ENCODE assay signal across 1 cellular context in the genomic region with DNA sequence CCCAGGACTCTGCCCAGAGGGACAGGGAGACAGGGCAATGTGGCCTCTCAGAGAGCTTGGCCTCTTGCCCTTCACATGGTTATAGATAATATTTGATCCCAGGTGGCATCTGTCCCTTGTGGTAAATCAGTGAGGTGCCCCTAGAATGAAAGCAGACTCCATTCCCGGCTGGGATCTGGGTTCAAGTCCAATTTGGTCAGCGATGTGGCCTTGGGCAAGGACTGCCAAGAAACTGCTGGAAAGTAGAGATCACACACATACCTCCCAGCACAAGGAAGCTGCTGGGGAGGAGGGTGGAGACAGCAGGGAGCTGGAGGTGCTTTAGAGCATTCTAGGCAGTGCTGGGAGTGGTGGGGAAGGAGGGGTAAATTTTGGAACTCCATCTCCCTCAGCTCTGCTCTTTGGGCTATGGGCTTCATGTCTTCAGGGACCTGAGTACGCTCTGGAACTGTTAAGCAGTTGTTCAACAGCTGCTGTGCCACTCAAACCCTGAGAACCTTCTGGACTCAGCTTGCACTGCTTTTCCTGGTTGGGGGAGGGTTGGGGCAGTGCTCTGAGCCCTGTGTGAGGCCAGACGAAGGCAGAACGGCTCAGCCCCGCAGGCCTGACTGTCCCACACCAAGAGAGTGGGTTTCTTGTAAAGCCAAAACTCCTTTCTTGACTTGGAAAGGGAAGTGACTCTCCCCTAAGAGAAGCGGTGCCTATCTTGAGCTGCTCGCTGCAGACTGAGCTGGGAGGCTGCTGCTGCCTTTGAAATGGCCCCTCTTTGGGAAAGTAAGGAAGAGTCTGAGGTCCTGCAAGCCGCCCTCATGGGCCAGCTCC.
TF ChIP-seq lines count a peak whose summit lies in the region.

No MANE protein-coding gene starts in this region.

TF ChIP-seq in GM12878, 131 proteins besides CTCF, POLR2A, EP300 and RAD21 (continued from another document and continues in another):
- TF ChIP-seq, protein P1, sequence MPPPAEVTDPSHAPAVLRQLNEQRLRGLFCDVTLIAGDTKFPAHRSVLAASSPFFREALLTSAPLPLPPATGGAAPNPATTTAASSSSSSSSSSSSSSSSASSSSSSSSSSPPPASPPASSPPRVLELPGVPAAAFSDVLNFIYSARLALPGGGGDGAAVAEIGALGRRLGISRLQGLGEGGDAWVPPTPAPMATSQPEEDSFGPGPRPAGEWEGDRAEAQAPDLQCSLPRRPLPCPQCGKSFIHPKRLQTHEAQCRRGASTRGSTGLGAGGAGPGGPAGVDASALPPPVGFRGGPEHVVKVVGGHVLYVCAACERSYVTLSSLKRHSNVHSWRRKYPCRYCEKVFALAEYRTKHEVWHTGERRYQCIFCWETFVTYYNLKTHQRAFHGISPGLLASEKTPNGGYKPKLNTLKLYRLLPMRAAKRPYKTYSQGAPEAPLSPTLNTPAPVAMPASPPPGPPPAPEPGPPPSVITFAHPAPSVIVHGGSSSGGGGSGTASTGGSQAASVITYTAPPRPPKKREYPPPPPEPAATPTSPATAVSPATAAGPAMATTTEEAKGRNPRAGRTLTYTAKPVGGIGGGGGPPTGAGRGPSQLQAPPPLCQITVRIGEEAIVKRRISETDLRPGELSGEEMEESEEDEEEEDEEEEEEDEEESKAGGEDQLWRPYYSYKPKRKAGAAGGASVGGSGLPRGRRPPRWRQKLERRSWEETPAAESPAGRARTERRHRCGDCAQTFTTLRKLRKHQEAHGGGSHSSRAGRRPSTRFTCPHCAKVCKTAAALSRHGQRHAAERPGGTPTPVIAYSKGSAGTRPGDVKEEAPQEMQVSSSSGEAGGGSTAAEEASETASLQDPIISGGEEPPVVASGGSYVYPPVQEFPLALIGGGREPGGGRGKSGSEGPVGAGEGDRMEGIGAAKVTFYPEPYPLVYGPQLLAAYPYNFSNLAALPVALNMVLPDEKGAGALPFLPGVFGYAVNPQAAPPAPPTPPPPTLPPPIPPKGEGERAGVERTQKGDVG (CRISPR knock-in tag; IDR thresholded peaks at IDR 0.05) = no peak
- TF ChIP-seq TCF7 (IDR thresholded peaks at IDR 0.05; ENCODE audit: borderline replicate concordance) (no peak), POLR2AphosphoS5 (IDR thresholded peaks at IDR 0.05; ENCODE audit: low read length) (peak; percentile 27; the same call in 1 of the 2 replicates), PBX3 (IDR thresholded peaks at IDR 0.05; ENCODE audit: insufficient replicate concordance, low read depth, low read length) (peak; percentile 13), HDGF (IDR thresholded peaks at IDR 0.05) (peak; percentile 67; the same call in 1 of the 2 replicates), PML (IDR thresholded peaks at IDR 0.05; ENCODE audit: low read length) (no peak), CHD4 (IDR thresholded peaks at IDR 0.05) (no peak), FOS (IDR thresholded peaks at IDR 0.05; ENCODE audit: borderline replicate concordance, extremely low read depth, insufficient read length) (no peak), CEBPB (IDR thresholded peaks at IDR 0.05; ENCODE audit: borderline replicate concordance in 1 of 2, low read depth in 2 of 2, low read length in 2 of 2) (no peak), RELA (IDR thresholded peaks at IDR 0.05; ENCODE audit: borderline replicate concordance, partially characterized antibody) (no peak), BACH1 (IDR thresholded peaks at IDR 0.05; ENCODE audit: borderline replicate concordance) (0 out of 2 replicates have a peak, but pooled peaks have one; percentile 27), ZNF274 (IDR thresholded peaks at IDR 0.05; ENCODE audit: insufficient read depth, insufficient read length) (no peak), IRF5 (IDR thresholded peaks at IDR 0.05; ENCODE audit: borderline replicate concordance) (no peak), E2F8 (IDR thresholded peaks at IDR 0.05; ENCODE audit: low read depth, partially characterized antibody) (no peak), YY1 (IDR thresholded peaks at IDR 0.05; ENCODE audit: low read depth, low read length) (no peak), NR2F1 (conservative IDR thresholded peaks at IDR 0.05) (no peak), MYC (IDR thresholded peaks at IDR 0.05; ENCODE audit: insufficient read depth, insufficient read length, insufficient replicate concordance, low read length, severe bottlenecking) (no peak), NRF1 (conservative IDR thresholded peaks at IDR 0.05; ENCODE audit: low read depth, low read length) (no peak; the same call in 1 of the 2 replicates), ZNF217 (IDR thresholded peaks at IDR 0.05) (no peak), CBX5 (IDR thresholded peaks at IDR 0.05; ENCODE audit: low read depth) (no peak), SMC3 (IDR thresholded peaks at IDR 0.05; ENCODE audit: borderline replicate concordance, low read length) (no peak), ZNF384 (IDR thresholded peaks at IDR 0.05; ENCODE audit: borderline replicate concordance, low read depth, low read length) (no peak), POLR2AphosphoS2 (IDR thresholded peaks at IDR 0.05; ENCODE audit: low read depth, low read length) (no peak), WRNIP1 (IDR thresholded peaks at IDR 0.05; ENCODE audit: borderline replicate concordance, low read depth, low read length) (no peak), CHD2 (IDR thresholded peaks at IDR 0.05; ENCODE audit: borderline replicate concordance, low read depth, low read length) (0 out of 2 replicates have a peak, but pooled peaks have one; percentile 28), KDM1A (IDR thresholded peaks at IDR 0.05; ENCODE audit: borderline replicate concordance) (no peak), CREB1 (IDR thresholded peaks at IDR 0.05; ENCODE audit: low read depth) (no peak), POU2F2 (IDR thresholded peaks at IDR 0.05; ENCODE audit: borderline replicate concordance, low read depth, low read length) (no peak), ETV6 (conservative IDR thresholded peaks at IDR 0.05 in 1 of 2, IDR thresholded peaks at IDR 0.05 in 1 of 2; ENCODE audit: borderline replicate concordance in 1 of 2, low read depth in 1 of 2) (no peak)
- TF ChIP-seq, protein P2, sequence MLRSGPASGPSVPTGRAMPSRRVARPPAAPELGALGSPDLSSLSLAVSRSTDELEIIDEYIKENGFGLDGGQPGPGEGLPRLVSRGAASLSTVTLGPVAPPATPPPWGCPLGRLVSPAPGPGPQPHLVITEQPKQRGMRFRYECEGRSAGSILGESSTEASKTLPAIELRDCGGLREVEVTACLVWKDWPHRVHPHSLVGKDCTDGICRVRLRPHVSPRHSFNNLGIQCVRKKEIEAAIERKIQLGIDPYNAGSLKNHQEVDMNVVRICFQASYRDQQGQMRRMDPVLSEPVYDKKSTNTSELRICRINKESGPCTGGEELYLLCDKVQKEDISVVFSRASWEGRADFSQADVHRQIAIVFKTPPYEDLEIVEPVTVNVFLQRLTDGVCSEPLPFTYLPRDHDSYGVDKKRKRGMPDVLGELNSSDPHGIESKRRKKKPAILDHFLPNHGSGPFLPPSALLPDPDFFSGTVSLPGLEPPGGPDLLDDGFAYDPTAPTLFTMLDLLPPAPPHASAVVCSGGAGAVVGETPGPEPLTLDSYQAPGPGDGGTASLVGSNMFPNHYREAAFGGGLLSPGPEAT (IDR thresholded peaks at IDR 0.05; ENCODE audit: low read depth) = no peak
- TF ChIP-seq, protein P3, sequence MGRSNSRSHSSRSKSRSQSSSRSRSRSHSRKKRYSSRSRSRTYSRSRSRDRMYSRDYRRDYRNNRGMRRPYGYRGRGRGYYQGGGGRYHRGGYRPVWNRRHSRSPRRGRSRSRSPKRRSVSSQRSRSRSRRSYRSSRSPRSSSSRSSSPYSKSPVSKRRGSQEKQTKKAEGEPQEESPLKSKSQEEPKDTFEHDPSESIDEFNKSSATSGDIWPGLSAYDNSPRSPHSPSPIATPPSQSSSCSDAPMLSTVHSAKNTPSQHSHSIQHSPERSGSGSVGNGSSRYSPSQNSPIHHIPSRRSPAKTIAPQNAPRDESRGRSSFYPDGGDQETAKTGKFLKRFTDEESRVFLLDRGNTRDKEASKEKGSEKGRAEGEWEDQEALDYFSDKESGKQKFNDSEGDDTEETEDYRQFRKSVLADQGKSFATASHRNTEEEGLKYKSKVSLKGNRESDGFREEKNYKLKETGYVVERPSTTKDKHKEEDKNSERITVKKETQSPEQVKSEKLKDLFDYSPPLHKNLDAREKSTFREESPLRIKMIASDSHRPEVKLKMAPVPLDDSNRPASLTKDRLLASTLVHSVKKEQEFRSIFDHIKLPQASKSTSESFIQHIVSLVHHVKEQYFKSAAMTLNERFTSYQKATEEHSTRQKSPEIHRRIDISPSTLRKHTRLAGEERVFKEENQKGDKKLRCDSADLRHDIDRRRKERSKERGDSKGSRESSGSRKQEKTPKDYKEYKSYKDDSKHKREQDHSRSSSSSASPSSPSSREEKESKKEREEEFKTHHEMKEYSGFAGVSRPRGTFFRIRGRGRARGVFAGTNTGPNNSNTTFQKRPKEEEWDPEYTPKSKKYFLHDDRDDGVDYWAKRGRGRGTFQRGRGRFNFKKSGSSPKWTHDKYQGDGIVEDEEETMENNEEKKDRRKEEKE (IDR thresholded peaks at IDR 0.05) = no peak
- TF ChIP-seq, protein P4, sequence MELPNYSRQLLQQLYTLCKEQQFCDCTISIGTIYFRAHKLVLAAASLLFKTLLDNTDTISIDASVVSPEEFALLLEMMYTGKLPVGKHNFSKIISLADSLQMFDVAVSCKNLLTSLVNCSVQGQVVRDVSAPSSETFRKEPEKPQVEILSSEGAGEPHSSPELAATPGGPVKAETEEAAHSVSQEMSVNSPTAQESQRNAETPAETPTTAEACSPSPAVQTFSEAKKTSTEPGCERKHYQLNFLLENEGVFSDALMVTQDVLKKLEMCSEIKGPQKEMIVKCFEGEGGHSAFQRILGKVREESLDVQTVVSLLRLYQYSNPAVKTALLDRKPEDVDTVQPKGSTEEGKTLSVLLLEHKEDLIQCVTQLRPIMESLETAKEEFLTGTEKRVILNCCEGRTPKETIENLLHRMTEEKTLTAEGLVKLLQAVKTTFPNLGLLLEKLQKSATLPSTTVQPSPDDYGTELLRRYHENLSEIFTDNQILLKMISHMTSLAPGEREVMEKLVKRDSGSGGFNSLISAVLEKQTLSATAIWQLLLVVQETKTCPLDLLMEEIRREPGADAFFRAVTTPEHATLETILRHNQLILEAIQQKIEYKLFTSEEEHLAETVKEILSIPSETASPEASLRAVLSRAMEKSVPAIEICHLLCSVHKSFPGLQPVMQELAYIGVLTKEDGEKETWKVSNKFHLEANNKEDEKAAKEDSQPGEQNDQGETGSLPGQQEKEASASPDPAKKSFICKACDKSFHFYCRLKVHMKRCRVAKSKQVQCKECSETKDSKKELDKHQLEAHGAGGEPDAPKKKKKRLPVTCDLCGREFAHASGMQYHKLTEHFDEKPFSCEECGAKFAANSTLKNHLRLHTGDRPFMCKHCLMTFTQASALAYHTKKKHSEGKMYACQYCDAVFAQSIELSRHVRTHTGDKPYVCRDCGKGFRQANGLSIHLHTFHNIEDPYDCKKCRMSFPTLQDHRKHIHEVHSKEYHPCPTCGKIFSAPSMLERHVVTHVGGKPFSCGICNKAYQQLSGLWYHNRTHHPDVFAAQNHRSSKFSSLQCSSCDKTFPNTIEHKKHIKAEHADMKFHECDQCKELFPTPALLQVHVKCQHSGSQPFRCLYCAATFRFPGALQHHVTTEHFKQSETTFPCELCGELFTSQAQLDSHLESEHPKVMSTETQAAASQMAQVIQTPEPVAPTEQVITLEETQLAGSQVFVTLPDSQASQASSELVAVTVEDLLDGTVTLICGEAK (IDR thresholded peaks at IDR 0.05; ENCODE audit: borderline replicate concordance) = 0 out of 2 replicates have a peak, but pooled peaks have one; percentile 27
